In genomic region chr11:58770166-58770565, GRCh38 we compare ENCODE assay signal across 1 cellular context.
TF ChIP-seq lines count a peak whose summit lies in the region.

No MANE protein-coding gene starts in this region.

TF ChIP-seq in K562, 482 proteins besides CTCF, POLR2A, EP300 and RAD21 (continued from another document and continues in another):
- TF ChIP-seq NRF1 (conservative IDR thresholded peaks at IDR 0.05 in 1 of 2, IDR thresholded peaks at IDR 0.05 in 1 of 2) (no peak), ZNF175 (CRISPR knock-in tag; IDR thresholded peaks at IDR 0.05; ENCODE audit: low read depth) (no peak), ZNF280B (CRISPR knock-in tag; IDR thresholded peaks at IDR 0.05) (no peak), STAT6 (CRISPR knock-in tag; IDR thresholded peaks at IDR 0.05) (no peak), HMG20A (CRISPR knock-in tag; conservative IDR thresholded peaks at IDR 0.05) (no peak), ZNF561 (CRISPR knock-in tag; conservative IDR thresholded peaks at IDR 0.05) (no peak), NFE2L1 (tag; IDR thresholded peaks at IDR 0.05; ENCODE audit: borderline replicate concordance, low read depth) (no peak), ZBED1 (IDR thresholded peaks at IDR 0.05) (no peak), RBFOX2 (IDR thresholded peaks at IDR 0.05; ENCODE audit: low read depth, low read length) (no peak), L3MBTL2 (IDR thresholded peaks at IDR 0.05) (no peak), ESRRA (IDR thresholded peaks at IDR 0.05; ENCODE audit: borderline replicate concordance, low read depth) (no peak), GMEB1 (CRISPR knock-in tag; IDR thresholded peaks at IDR 0.05) (no peak), CHD7 (IDR thresholded peaks at IDR 0.05; ENCODE audit: low read depth, low read length) (no peak), NR3C1 (CRISPR knock-in tag; IDR thresholded peaks at IDR 0.05) (no peak), SMAD2 (IDR thresholded peaks at IDR 0.05; ENCODE audit: low read depth, low read length) (no peak), CEBPG (CRISPR knock-in tag; IDR thresholded peaks at IDR 0.05) (no peak), CEBPG (tag; conservative IDR thresholded peaks at IDR 0.05 in 1 of 2, IDR thresholded peaks at IDR 0.05 in 1 of 2) (no peak), REST (CRISPR knock-in tag; IDR thresholded peaks at IDR 0.05; ENCODE audit: low read depth) (no peak), ELF4 (CRISPR knock-in tag; IDR thresholded peaks at IDR 0.05) (no peak), BCOR (IDR thresholded peaks at IDR 0.05) (no peak), ZMIZ1 (IDR thresholded peaks at IDR 0.05; ENCODE audit: low read depth in 2 of 2, low read length in 2 of 2) (peak in 1 of 2 experiments; percentile 64; a peak in 1 of 4 replicates), ARHGAP35 (IDR thresholded peaks at IDR 0.05; ENCODE audit: partially characterized antibody) (no peak), MCM5 (IDR thresholded peaks at IDR 0.05; ENCODE audit: low read depth) (no peak), E2F4 (CRISPR knock-in tag; IDR thresholded peaks at IDR 0.05; ENCODE audit: low read depth) (no peak), PPARD (CRISPR knock-in tag; IDR thresholded peaks at IDR 0.05) (no peak), BRF2 (IDR thresholded peaks at IDR 0.05; ENCODE audit: borderline replicate concordance, insufficient read depth, insufficient read length) (no peak), CC2D1A (IDR thresholded peaks at IDR 0.05) (no peak)
